Comparison of ENCODE assay signal across 27 cellular contexts in the genomic region with DNA sequence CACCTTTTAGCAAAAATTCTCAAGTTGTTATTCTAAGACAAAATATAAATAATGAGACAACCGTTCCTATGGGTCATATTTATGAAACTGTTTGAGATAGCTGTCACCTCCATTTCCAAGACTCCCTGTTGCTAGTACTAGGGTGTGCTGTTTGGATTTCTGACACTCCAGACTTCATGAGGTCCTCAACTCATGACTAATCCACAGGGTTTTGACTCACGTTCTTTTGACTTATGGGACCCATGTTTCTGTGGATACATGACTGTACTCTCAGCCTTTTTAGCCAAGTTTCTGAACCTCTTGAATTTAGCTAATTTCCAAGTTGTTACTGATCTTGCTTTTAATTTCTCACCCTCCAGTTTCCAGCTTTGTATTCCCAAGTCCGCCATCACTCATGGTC.
"Had no signal": no experiment of that assay in that cellular context is flagged by ENCODE, and none has a peak within 500 bp of the region (broad histone marks: within the 10 kb centered on the region; RNA-seq: fewer than 3 reads in every experiment).

No MANE protein-coding gene starts in this region.

- ATAC-seq: activated naive CD4-positive, alpha-beta T cell treated with anti-CD3 and anti-CD28 coated beads, Interleukin-2, amount 50 U/mL, for 72 hours; activated naive CD8-positive, alpha-beta T cell treated with anti-CD3 and anti-CD28 coated beads, Interleukin-2, amount 50 U/mL, for 24 hours; activated T-cell treated with anti-CD3 and anti-CD28 coated beads, Interleukin-2, amount 50 U/mL, for 4 hours had no signal

- H3K4me2 ChIP-seq: SK-N-SH had no signal

- H3K9ac ChIP-seq: SK-N-SH had no signal

- DNase-seq: activated CD4-positive, alpha-beta memory T cell treated with anti-CD3 and anti-CD28 coated beads for 36 hours; activated CD4-positive, alpha-beta T cell treated with anti-CD3 and anti-CD28 coated beads, Interleukin-2, amount 10 ng/mL, durations not matched to agents 7 days and 5 days; activated CD4-positive, CD25-positive, alpha-beta regulatory T cell; activated CD8-positive, alpha-beta memory T cell treated with anti-CD3 and anti-CD28 coated beads for 24 hours; activated effector memory CD4-positive, alpha-beta T cell treated with anti-CD3 and anti-CD28 coated beads, Interleukin-2, amount 50 U/mL, for 16 hours; activated naive CD4-positive, alpha-beta T cell treated with Interleukin-2 at 50 U/mL for 16 hours; activated naive CD8-positive, alpha-beta T cell treated with anti-CD3 and anti-CD28 coated beads, Interleukin-2, amount 50 U/mL, for 24 hours; activated T-cell treated with anti-CD3 and anti-CD28 coated beads, Interleukin-2, amount 50 U/mL, for 4 hours; amniotic stem cell; cerebellar nuclear complex; NCI-H1105 treated with DMSO at 0.1 percent for 48 hours; NCI-H1694; NCI-H2029; NCI-H2107; NCI-H2171 treated with DMSO at 0.1 percent for 48 hours; NCI-H226; NCI-H526; NCI-H82; Right ventricle myocardium superior; RPMI8226; SJCRH30; SK-N-SH; T-helper 1 cell had no signal

- H3K4me3 ChIP-seq: ascending aorta, cardiac muscle cell, SJCRH30 had no signal

- H3K27me3 ChIP-seq: ascending aorta, cardiac muscle cell, SJCRH30 had no signal

- H3K9me3 ChIP-seq: ascending aorta, SJCRH30, SK-N-SH had no signal

- H3K4me1 ChIP-seq: ascending aorta, SJCRH30 had no signal

- H3K36me3 ChIP-seq: ascending aorta, cardiac muscle cell, SJCRH30 had no signal

- H3K27ac ChIP-seq: ascending aorta, cardiac muscle cell, SJCRH30, VCaP had no signal
